ENCODE assay signal across 19 cellular contexts in genomic region chr17:28860363-28860808, GRCh38. TPM values are rescaled to one million over a fixed set of nuclear protein-coding genes. Genes with fewer than 3 reads are reported as not detected.
A peak's percentile ranks its signal among the peaks of the same experiment; 100 is the strongest.
DNase-seq lines count a peak whose midpoint lies in the region; ATAC-seq, FAIRE-seq and TF ChIP-seq lines count a peak whose summit lies in the region.
"Had no signal": no experiment of that assay in that cellular context is flagged by ENCODE, and none has a peak within 500 bp of the region (broad histone marks: within the 10 kb centered on the region; RNA-seq: fewer than 3 reads in every experiment).

No MANE protein-coding gene starts in this region.

- peak; percentile 72 for TF ChIP-seq POLR2A in K562 (conservative IDR thresholded peaks at IDR 0.05)

- H3K79me2 ChIP-seq in K562 (ENCODE audit: control insufficient read depth, insufficient read depth, low read length), result peaks cover 79% of the 10 kb centered on the region

- FAIRE-seq in K562 (lab: Jason Lieb, UNC), result peak; percentile 85
- FAIRE-seq: GM12878, GM19239 had no signal

- no peak for DNase-seq in activated T-cell treated with anti-CD3 and anti-CD28 coated beads, Interleukin-2, amount 50 U/mL, for 24 hours
- DNase-seq in activated T-cell treated with anti-CD3 and anti-CD28 coated beads, Interleukin-2, amount 50 U/mL, for 1 hour, result no peak
- DNase-seq in left ventricle myocardium superior, result peak; percentile 12
- no peak for DNase-seq in Right ventricle myocardium inferior (ENCODE audit: missing footprints)
- peak; percentile 85 to 89 (median 89) for DNase-seq in K562 (ENCODE audit: extremely low read depth in 1 of 4, low spot score in 3 of 4)
- DNase-seq in nephron progenitor cell, result no peak
- no peak for DNase-seq in SIG-M5 treated with dmso at 0.1 percent for 504 hours (lab: John Stamatoyannopoulos, UW; ENCODE audit: unreplicated experiment)
- DNase-seq in tibial artery, result no peak
- DNase-seq: CD8-positive, alpha-beta T cell; COR-L47; DMS 273 treated with DMSO at 0.1 percent for 48 hours; DMS53; DND-41; EL; GM23248 had no signal

- peak in 1 of 2 experiments; percentile 20; a peak in 1 of 4 replicates for TF ChIP-seq RAD21 in K562 (CRISPR knock-in tag; conservative IDR thresholded peaks at IDR 0.05 in 1 of 2, IDR thresholded peaks at IDR 0.05 in 1 of 2)

- H3K36me3 Mint-ChIP-seq in activated T-cell treated with anti-CD3 and anti-CD28 coated beads, Interleukin-2, amount 50 U/mL, for 24 hours (ENCODE audit: low read depth), result peaks cover 65% of the 10 kb centered on the region
- H3K36me3 Mint-ChIP-seq in nephron progenitor cell (ENCODE audit: low read depth), result peaks cover 23% of the 10 kb centered on the region

- intact Hi-C loops in left ventricle myocardium superior (cut with micrococcal nuclease) (no loop called here), Right ventricle myocardium inferior (cut with DNase I) (no loop called here), K562 (cut with micrococcal nuclease) (loop anchor here (5.0 kb wide), 2 partner anchors 42 to 133 kb away; partner anchors contain the start of genes DHRS13, NEK8 and TLCD1), tibial artery (cut with DNase I; ENCODE audit: low total_unique reads) (no loop called here)

- POLR2A ChIA-PET in K562 (lab: Yijun Ruan, JAX), result interaction anchor here (0.5 to 7.5 kb wide), 13 partner anchors 11 to 141 kb away, joined by 3 to 49 read pairs (median 4); partner anchors contain the start of gene RPL23A

- WGBS in K562 (ENCODE audit: insufficient coverage, low coverage, missing lambda C conversion rate), result 7% methylated on average over 4 of the region's 4 CpGs

- TF ChIP-seq CTCF in K562 (IDR thresholded peaks at IDR 0.05 in 2 of 3, conservative IDR thresholded peaks at IDR 0.05 in 1 of 3; ENCODE audit: insufficient read depth in 2 of 3, low read depth in 1 of 3, low read length in 3 of 3), result peak in 2 of 3 experiments; percentile 14 to 34; a peak in 2 of 6 replicates
- no peak for TF ChIP-seq CTCF in nephron progenitor cell (IDR thresholded peaks at IDR 0.05)
- no peak for TF ChIP-seq CTCF in tibial artery (IDR thresholded peaks at IDR 0.05)

- H3K4me1 ChIP-seq in K562 (replicated peaks in 1 of 2; ENCODE audit: control insufficient read depth in 2 of 2, insufficient read depth in 2 of 2, low read length in 2 of 2) (peaks cover 43 to 53% of the 10 kb centered on the region in 2 experiments), tibial artery (peaks cover 0 to 6% (median 4%) of the 10 kb centered on the region in 4 donors)

- in situ Hi-C loops in K562 (cut with MboI), result no loop called here

- no peak overlapping the region for H2AFZ ChIP-seq in K562 (ENCODE audit: low read depth, low read length)
- H2AFZ ChIP-seq: GM23248 had no signal

- H3K4me2 ChIP-seq in K562 (ENCODE audit: insufficient read depth, low read length), result peak overlapping the region; percentile 91
- H3K4me2 ChIP-seq: BLaER1 treated with 17β-estradiol and CSF1 and Interleukin-3, amounts not matched to agents 10 nM and 100 nM had no signal

- H3K27me3 ChIP-seq in K562 (ENCODE audit: control insufficient read depth in 2 of 2, insufficient read depth in 2 of 2, low read length in 2 of 2) (no peaks in the 10 kb centered on the region), tibial artery (no peaks in the 10 kb centered on the region)
- H3K27me3 ChIP-seq: BLaER1 treated with 17β-estradiol and CSF1 and Interleukin-3, amounts not matched to agents 10 nM and 100 nM had no signal

- no TSS peak for BruUV-seq in K562 (replicated peaks; lab: Mats Ljungman, UMichigan)

- H3K4me3 ChIP-seq in K562 (peak overlapping the region; percentile 49), tibial artery (no peak overlapping the region)
- H3K4me3 ChIP-seq: BLaER1 treated with 17β-estradiol and CSF1 and Interleukin-3, amounts not matched to agents 10 nM and 100 nM; GM12878; GM23248; HAP-1 had no signal

- H3K9me1 ChIP-seq in K562 (ENCODE audit: control insufficient read depth, insufficient read depth, low read length), result no peaks in the 10 kb centered on the region

- no peak overlapping the region for H3K4me3 Mint-ChIP-seq in activated T-cell treated with anti-CD3 and anti-CD28 coated beads, Interleukin-2, amount 50 U/mL, for 24 hours
- H3K4me3 Mint-ChIP-seq in nephron progenitor cell, result no peak overlapping the region
- H3K4me3 Mint-ChIP-seq: CD8-positive, alpha-beta T cell had no signal

- H3K9me3 Mint-ChIP-seq in activated T-cell treated with anti-CD3 and anti-CD28 coated beads, Interleukin-2, amount 50 U/mL, for 24 hours, result no peaks in the 10 kb centered on the region
- no peaks in the 10 kb centered on the region for H3K9me3 Mint-ChIP-seq in nephron progenitor cell
- H3K9me3 Mint-ChIP-seq: CD8-positive, alpha-beta T cell had no signal

- no peak for ATAC-seq in left ventricle myocardium superior
- no peak for ATAC-seq in Right ventricle myocardium inferior
- ATAC-seq in K562, result peak; percentile 64
- ATAC-seq: CD8-positive, alpha-beta T cell; GM12878 had no signal

- peak overlapping the region; percentile 71 for H3K27ac ChIP-seq in K562 (ENCODE audit: extremely low read depth, low read depth, low read length)
- H3K27ac ChIP-seq in tibial artery, result no peak overlapping the region
- H3K27ac ChIP-seq: BLaER1 treated with 17β-estradiol and CSF1 and Interleukin-3, amounts not matched to agents 10 nM and 100 nM; GM23248 had no signal

- H3K9ac ChIP-seq in K562 (ENCODE audit: insufficient read depth in 1 of 2, low read depth in 2 of 2, low read length in 2 of 2), result peak overlapping the region; percentile 73 to 88
- H3K9ac ChIP-seq: GM23248 had no signal

- peak overlapping the region; percentile 24 for H3K27ac Mint-ChIP-seq in activated T-cell treated with anti-CD3 and anti-CD28 coated beads, Interleukin-2, amount 50 U/mL, for 24 hours
- peak overlapping the region; percentile 61 for H3K27ac Mint-ChIP-seq in nephron progenitor cell
- H3K27ac Mint-ChIP-seq: CD8-positive, alpha-beta T cell had no signal

- no peaks in the 10 kb centered on the region for H4K20me1 ChIP-seq in K562 (replicated peaks; ENCODE audit: control insufficient read depth, insufficient read depth, low read length)
- H4K20me1 ChIP-seq: BLaER1 treated with 17β-estradiol and CSF1 and Interleukin-3, amounts not matched to agents 10 nM and 100 nM had no signal

- CTCF ChIA-PET in K562 (lab: Yijun Ruan, JAX; ENCODE audit: low intra/inter-chr PET ratio), result no interaction called here

- no peaks in the 10 kb centered on the region for H3K27me3 Mint-ChIP-seq in activated T-cell treated with anti-CD3 and anti-CD28 coated beads, Interleukin-2, amount 50 U/mL, for 24 hours
- peaks cover 6% of the 10 kb centered on the region for H3K27me3 Mint-ChIP-seq in nephron progenitor cell (ENCODE audit: low read depth, poor library complexity)

- no peak for TF ChIP-seq EP300 in K562 (IDR thresholded peaks at IDR 0.05; ENCODE audit: low read length)

- H3K9me3 ChIP-seq in K562 (replicated peaks; ENCODE audit: control insufficient read depth, insufficient read depth, low read depth, low read length) (no peaks in the 10 kb centered on the region), tibial artery (no peaks in the 10 kb centered on the region)
- H3K9me3 ChIP-seq: BLaER1 treated with 17β-estradiol and CSF1 and Interleukin-3, amounts not matched to agents 10 nM and 100 nM; HAP-1 had no signal

- H3K36me3 ChIP-seq in K562 (ENCODE audit: control insufficient read depth, insufficient read depth, low read length), result peaks cover 44% of the 10 kb centered on the region
- H3K36me3 ChIP-seq in tibial artery, result peaks cover 27 to 69% (median 46%) of the 10 kb centered on the region in 3 donors

- H3K4me1 Mint-ChIP-seq in activated T-cell treated with anti-CD3 and anti-CD28 coated beads, Interleukin-2, amount 50 U/mL, for 24 hours (ENCODE audit: low read depth), result peaks cover 25% of the 10 kb centered on the region
- peaks cover 8% of the 10 kb centered on the region for H3K4me1 Mint-ChIP-seq in nephron progenitor cell

RNA-seq across cellular contexts. Expression of gene ERAL1, which starts 5.6 kb away (rescaled TPM):
- total RNA-seq in left ventricle myocardium superior, result 34.1 TPM
- total RNA-seq in Right ventricle myocardium inferior, result 37.2 TPM
- total RNA-seq in K562 (2011; cell fraction: chromatin; rRNA removed; ENCODE audit: low replicate concordance), result 47.5 and 136 TPM in 2 replicates
- 90.7 and 91.3 TPM in 2 replicates for total RNA-seq in K562 (2011; cell fraction: nucleolus; rRNA removed)
- 66.9 and 68.4 TPM in 2 replicates for total RNA-seq in K562 (2011; cell fraction: nucleoplasm; rRNA removed)
- 65.2 and 82.2 TPM in 2 replicates for total RNA-seq in K562 (2014; rRNA removed)
- total RNA-seq in K562 (2014; rRNA removed; fragmentation: Illumina TruSeq; extraction: Trizol), result 35.9 and 37.5 TPM in 2 replicates
- 42.2 and 44.8 TPM in 2 replicates for total RNA-seq in K562 (2015; rRNA removed; fragmentation: Illumina TruSeq; extraction: Trizol)
- total RNA-seq in K562 (2021), result 97.5 and 98.3 TPM in 2 replicates
- polyA plus RNA-seq in K562 (2011; rRNA removed), result 123 and 132 TPM in 2 replicates
- 145 and 255 TPM in 2 replicates for polyA plus RNA-seq in K562 (2011; cell fraction: cytosol; rRNA removed)
- polyA plus RNA-seq in K562 (2011; cell fraction: nucleus; rRNA removed), result 106 and 137 TPM in 2 replicates
- polyA plus RNA-seq in K562 (2012), result 90.4 and 103 TPM in 2 replicates
- 143 and 149 TPM in 2 replicates for polyA plus RNA-seq in K562 (2014; fragmentation: Illumina TruSeq; extraction: Trizol)
- polyA plus RNA-seq in K562 (2014; fragmentation: Nextera tagmentation; extraction: Ambion mirVana), result 100 to 1,000 TPM; 306 to 351 TPM
- polyA plus RNA-seq in K562 (2014; rRNA removed), result 106 and 135 TPM in 2 replicates
- 74.6 and 135 TPM in 2 replicates for polyA minus RNA-seq in K562 (2011; rRNA and poly(A)+ RNA removed)
- 72.4 and 111 TPM in 2 replicates for polyA minus RNA-seq in K562 (2011; cell fraction: cytosol; rRNA and poly(A)+ RNA removed)
- polyA minus RNA-seq in K562 (2011; cell fraction: nucleus; rRNA and poly(A)+ RNA removed), result 45.1 and 67.7 TPM in 2 replicates

RNA-seq across cellular contexts. Expression of gene FAM222B, which starts 17.8 kb away (rescaled TPM):
- total RNA-seq in left ventricle myocardium superior (16.8 TPM), Right ventricle myocardium inferior (16.9 TPM), K562 (2014; rRNA removed) (7.4 and 14.0 TPM in 2 replicates), K562 (2014; rRNA removed; fragmentation: Illumina TruSeq; extraction: Trizol) (7.5 and 8.5 TPM in 2 replicates), K562 (2015; rRNA removed; fragmentation: Illumina TruSeq; extraction: Trizol) (8.5 TPM in 2 replicates), K562 (2021) (31.1 and 32.9 TPM in 2 replicates)
- total RNA-seq in K562 (2011; cell fraction: chromatin; rRNA removed; ENCODE audit: low replicate concordance), result 115 and 118 TPM in 2 replicates
- 34.0 and 45.9 TPM in 2 replicates for total RNA-seq in K562 (2011; cell fraction: nucleolus; rRNA removed)
- 86.2 and 134 TPM in 2 replicates for total RNA-seq in K562 (2011; cell fraction: nucleoplasm; rRNA removed)
- polyA plus RNA-seq in K562 (2011; rRNA removed) (7.3 and 8.3 TPM in 2 replicates), K562 (2014; fragmentation: Illumina TruSeq; extraction: Trizol) (34.5 and 34.6 TPM in 2 replicates), K562 (2014; fragmentation: Nextera tagmentation; extraction: Ambion mirVana) (1 to 10 TPM; 4.0 to 6.7 TPM), K562 (2014; rRNA removed) (10.9 TPM in 2 replicates)
- 11.9 and 18.3 TPM in 2 replicates for polyA plus RNA-seq in K562 (2011; cell fraction: cytosol; rRNA removed)
- 10.0 and 18.6 TPM in 2 replicates for polyA plus RNA-seq in K562 (2011; cell fraction: nucleus; rRNA removed)
- 21.1 and 26.3 TPM in 2 replicates for polyA plus RNA-seq in K562 (2012)
- 17.9 and 18.4 TPM in 2 replicates for polyA minus RNA-seq in K562 (2011; rRNA and poly(A)+ RNA removed)
- polyA minus RNA-seq in K562 (2011; cell fraction: cytosol; rRNA and poly(A)+ RNA removed), result 20.8 and 24.7 TPM in 2 replicates
- polyA minus RNA-seq in K562 (2011; cell fraction: nucleus; rRNA and poly(A)+ RNA removed), result 7.1 and 7.9 TPM in 2 replicates

RNA-seq across cellular contexts. Expression of gene FLOT2, which starts 37.1 kb away (rescaled TPM):
- 108 TPM for total RNA-seq in left ventricle myocardium superior
- 118 TPM for total RNA-seq in Right ventricle myocardium inferior
- 71.3 and 104 TPM in 2 replicates for total RNA-seq in K562 (2011; cell fraction: chromatin; rRNA removed; ENCODE audit: low replicate concordance)
- 66.8 and 70.7 TPM in 2 replicates for total RNA-seq in K562 (2011; cell fraction: nucleolus; rRNA removed)
- 69.2 and 74.4 TPM in 2 replicates for total RNA-seq in K562 (2011; cell fraction: nucleoplasm; rRNA removed)
- total RNA-seq in K562 (2014; rRNA removed), result 41.7 and 47.7 TPM in 2 replicates
- total RNA-seq in K562 (2014; rRNA removed; fragmentation: Illumina TruSeq; extraction: Trizol), result 22.8 and 28.5 TPM in 2 replicates
- total RNA-seq in K562 (2015; rRNA removed; fragmentation: Illumina TruSeq; extraction: Trizol), result 38.1 and 40.6 TPM in 2 replicates
- total RNA-seq in K562 (2021), result 138 and 143 TPM in 2 replicates
- polyA plus RNA-seq in K562 (2011; rRNA removed), result 90.8 and 99.7 TPM in 2 replicates
- 118 and 151 TPM in 2 replicates for polyA plus RNA-seq in K562 (2011; cell fraction: cytosol; rRNA removed)
- polyA plus RNA-seq in K562 (2011; cell fraction: nucleus; rRNA removed), result 86.5 and 110 TPM in 2 replicates
- 106 and 168 TPM in 2 replicates for polyA plus RNA-seq in K562 (2012)
- polyA plus RNA-seq in K562 (2014; fragmentation: Illumina TruSeq; extraction: Trizol), result 87.8 and 95.5 TPM in 2 replicates
- polyA plus RNA-seq in K562 (2014; fragmentation: Nextera tagmentation; extraction: Ambion mirVana), result 10 to 100 TPM; 17.5 to 30.1 TPM
- polyA plus RNA-seq in K562 (2014; rRNA removed), result 72.2 and 72.7 TPM in 2 replicates
- polyA minus RNA-seq in K562 (2011; rRNA and poly(A)+ RNA removed), result 114 and 143 TPM in 2 replicates
- polyA minus RNA-seq in K562 (2011; cell fraction: cytosol; rRNA and poly(A)+ RNA removed), result 86.6 and 88.6 TPM in 2 replicates
- polyA minus RNA-seq in K562 (2011; cell fraction: nucleus; rRNA and poly(A)+ RNA removed), result 16.2 and 18.3 TPM in 2 replicates

RNA-seq across cellular contexts. Expression of gene DHRS13, which starts 42.5 kb away (rescaled TPM):
- total RNA-seq in left ventricle myocardium superior, result 3.8 TPM
- total RNA-seq in Right ventricle myocardium inferior, result 3.0 TPM
- total RNA-seq in K562 (2011; cell fraction: chromatin; rRNA removed; ENCODE audit: low replicate concordance), result 64.4 and 82.9 TPM in 2 replicates
- total RNA-seq in K562 (2011; cell fraction: nucleolus; rRNA removed), result 76.9 and 79.7 TPM in 2 replicates
- 79.7 and 82.1 TPM in 2 replicates for total RNA-seq in K562 (2011; cell fraction: nucleoplasm; rRNA removed)
- total RNA-seq in K562 (2014; rRNA removed), result 52.3 and 56.7 TPM in 2 replicates
- total RNA-seq in K562 (2014; rRNA removed; fragmentation: Illumina TruSeq; extraction: Trizol), result 21.5 and 25.2 TPM in 2 replicates
- total RNA-seq in K562 (2015; rRNA removed; fragmentation: Illumina TruSeq; extraction: Trizol), result 31.2 and 33.5 TPM in 2 replicates
- total RNA-seq in K562 (2021), result 39.5 and 42.4 TPM in 2 replicates
- polyA plus RNA-seq in K562 (2011; rRNA removed), result 26.9 and 36.3 TPM in 2 replicates
- 40.5 and 70.4 TPM in 2 replicates for polyA plus RNA-seq in K562 (2011; cell fraction: cytosol; rRNA removed)
- 24.6 and 32.8 TPM in 2 replicates for polyA plus RNA-seq in K562 (2011; cell fraction: nucleus; rRNA removed)
- polyA plus RNA-seq in K562 (2012), result 19.4 and 24.0 TPM in 2 replicates
- polyA plus RNA-seq in K562 (2014; fragmentation: Illumina TruSeq; extraction: Trizol), result 30.2 and 32.3 TPM in 2 replicates
- polyA plus RNA-seq in K562 (2014; fragmentation: Nextera tagmentation; extraction: Ambion mirVana), result under 1 TPM in 1 of 2 experiments, not detected in 1; 0.32 TPM
- polyA plus RNA-seq in K562 (2014; rRNA removed), result 44.9 and 53.3 TPM in 2 replicates
- 25.0 and 26.0 TPM in 2 replicates for polyA minus RNA-seq in K562 (2011; rRNA and poly(A)+ RNA removed)
- 14.7 and 20.7 TPM in 2 replicates for polyA minus RNA-seq in K562 (2011; cell fraction: cytosol; rRNA and poly(A)+ RNA removed)
- 16.6 and 16.9 TPM in 2 replicates for polyA minus RNA-seq in K562 (2011; cell fraction: nucleus; rRNA and poly(A)+ RNA removed)

Comparison
In these comparisons a context has a peak if more than half of its experiments do, and no peak if none do; other contexts are left out.
1. DNase-seq: peak in left ventricle myocardium superior (single experiment) and K562 (4 of 4); none in activated T-cell treated with anti-CD3 and anti-CD28 coated beads, Interleukin-2, amount 50 U/mL, for 24 hours (single experiment), activated T-cell treated with anti-CD3 and anti-CD28 coated beads, Interleukin-2, amount 50 U/mL, for 1 hour (single experiment), Right ventricle myocardium inferior (single experiment), nephron progenitor cell (single experiment), SIG-M5 treated with dmso at 0.1 percent for 504 hours (single experiment) and tibial artery (0 of 2).
2. CTCF ChIP-seq: peak in K562 (2 of 3); none in nephron progenitor cell (single experiment) and tibial artery (0 of 2).